30 cellular contexts compared by ENCODE assay signal in genomic region chr22:45286854-45287551, GRCh38. TPM values are rescaled to one million over a fixed set of nuclear protein-coding genes. Genes with fewer than 3 reads are reported as not detected.
"Had no signal": no experiment of that assay in that cellular context is flagged by ENCODE, and none has a peak within 500 bp of the region (broad histone marks: within the 10 kb centered on the region; RNA-seq: fewer than 3 reads in every experiment).

No MANE protein-coding gene starts in this region.

- DNase-seq: activated CD4-positive, alpha-beta T cell treated with anti-CD3 and anti-CD28 coated beads, Interleukin-2, amount 10 ng/mL, durations not matched to agents 7 days and 5 days; activated CD8-positive, alpha-beta memory T cell treated with anti-CD3 and anti-CD28 coated beads, Interleukin-2, amount 10 ng/mL, durations not matched to agents 7 days and 5 days; activated CD8-positive, alpha-beta T cell treated with anti-CD3 and anti-CD28 coated beads for 36 hours; activated effector memory CD4-positive, alpha-beta T cell treated with anti-CD3 and anti-CD28 coated beads, Interleukin-2, amount 50 U/mL, for 16 hours; activated naive CD4-positive, alpha-beta T cell treated with anti-CD3 and anti-CD28 coated beads, Interleukin-2, amount 50 U/mL, for 16 hours; activated T-cell treated with anti-CD3 and anti-CD28 coated beads for 4 hours; adrenal gland; central memory CD4-positive, alpha-beta T cell; dorsolateral prefrontal cortex; effector memory CD8-positive, alpha-beta T cell; esophagus squamous epithelium; gastrocnemius medialis; left cardiac atrium; midbrain; stimulated activated CD4-positive, alpha-beta T cell treated with anti-CD3 and anti-CD28 coated beads, Interleukin-12 subunit alpha, Interleukin-12 subunit beta, amount 100 ng/mL, for 4 hours; stimulated activated CD4-positive, alpha-beta T cell treated with anti-CD3 and anti-CD28 coated beads, Interleukin-4, amount 100 ng/mL, for 4 hours; thyroid gland; upper lobe of right lung had no signal

- H3K79me2 ChIP-seq: parathyroid adenoma had no signal

- H3K36me3 ChIP-seq: adrenal gland, esophagus squamous epithelium, gastrocnemius medialis, thyroid gland, upper lobe of right lung had no signal

- FAIRE-seq: astrocyte, colon, islet of Langerhans had no signal

- H3K4me1 Mint-ChIP-seq: activated CD4-positive, alpha-beta T cell treated with anti-CD3 and anti-CD28 coated beads, Interleukin-2, amount 10 ng/mL, durations not matched to agents 7 days and 5 days; activated CD8-positive, alpha-beta memory T cell treated with anti-CD3 and anti-CD28 coated beads, Interleukin-2, amount 10 ng/mL, durations not matched to agents 7 days and 5 days had no signal

- H3K9ac ChIP-seq: parathyroid adenoma had no signal

- H2AFZ ChIP-seq: parathyroid adenoma had no signal

- H3K27me3 ChIP-seq: gastrocnemius medialis, thyroid gland had no signal

- H3K27ac ChIP-seq: adrenal gland, esophagus squamous epithelium, gastrocnemius medialis, parathyroid adenoma, thyroid gland, upper lobe of right lung had no signal

- H3K9me3 Mint-ChIP-seq: activated CD4-positive, alpha-beta T cell treated with anti-CD3 and anti-CD28 coated beads, Interleukin-2, amount 10 ng/mL, durations not matched to agents 7 days and 5 days; activated CD8-positive, alpha-beta T cell treated with anti-CD3 and anti-CD28 coated beads for 36 hours; effector memory CD8-positive, alpha-beta T cell; natural killer cell treated with Interleukin-12 subunit alpha and Interleukin-12 subunit beta and Interleukin-15 and Interleukin-18, amount 100 ng/mL, for 72 hours; stimulated activated naive CD8-positive, alpha-beta T cell treated with anti-CD3 and anti-CD28 coated beads, Interleukin-15, Interleukin-2, amounts not matched to agents 100 ng/mL and 50 ng/mL, for 24 hours had no signal

- ATAC-seq: activated CD4-positive, CD25-positive, alpha-beta regulatory T cell treated with anti-CD3 and anti-CD28 coated beads, Interleukin-2, amount 50 U/mL, for 24 hours; activated CD8-positive, alpha-beta memory T cell treated with anti-CD3 and anti-CD28 coated beads, Interleukin-2, amount 10 ng/mL, durations not matched to agents 7 days and 5 days; activated CD8-positive, alpha-beta T cell treated with anti-CD3 and anti-CD28 coated beads for 36 hours; effector memory CD8-positive, alpha-beta T cell; gastrocnemius medialis; left cardiac atrium; natural killer cell treated with Interleukin-12 subunit alpha and Interleukin-12 subunit beta and Interleukin-15 and Interleukin-18, amount 100 ng/mL, for 72 hours; right cardiac atrium had no signal

- H3K27ac Mint-ChIP-seq: activated CD4-positive, alpha-beta T cell treated with anti-CD3 and anti-CD28 coated beads, Interleukin-2, amount 10 ng/mL, durations not matched to agents 7 days and 5 days; activated CD8-positive, alpha-beta memory T cell treated with anti-CD3 and anti-CD28 coated beads, Interleukin-2, amount 10 ng/mL, durations not matched to agents 7 days and 5 days; activated CD8-positive, alpha-beta T cell treated with anti-CD3 and anti-CD28 coated beads for 36 hours; effector memory CD8-positive, alpha-beta T cell; natural killer cell treated with Interleukin-12 subunit alpha and Interleukin-12 subunit beta and Interleukin-15 and Interleukin-18, amount 100 ng/mL, for 72 hours; stimulated activated naive CD8-positive, alpha-beta T cell treated with anti-CD3 and anti-CD28 coated beads, Interleukin-15, Interleukin-2, amounts not matched to agents 100 ng/mL and 50 ng/mL, for 24 hours had no signal

- H3K36me3 Mint-ChIP-seq: activated CD8-positive, alpha-beta memory T cell treated with anti-CD3 and anti-CD28 coated beads, Interleukin-2, amount 10 ng/mL, durations not matched to agents 7 days and 5 days; natural killer cell treated with Interleukin-12 subunit alpha and Interleukin-12 subunit beta and Interleukin-15 and Interleukin-18, amount 100 ng/mL, for 72 hours had no signal

- H3K9me3 ChIP-seq: adrenal gland, esophagus squamous epithelium, gastrocnemius medialis, thyroid gland, upper lobe of right lung had no signal

- H3K4me3 Mint-ChIP-seq: activated CD4-positive, alpha-beta T cell treated with anti-CD3 and anti-CD28 coated beads, Interleukin-2, amount 10 ng/mL, durations not matched to agents 7 days and 5 days; activated CD8-positive, alpha-beta memory T cell treated with anti-CD3 and anti-CD28 coated beads, Interleukin-2, amount 10 ng/mL, durations not matched to agents 7 days and 5 days; activated CD8-positive, alpha-beta T cell treated with anti-CD3 and anti-CD28 coated beads for 36 hours; effector memory CD8-positive, alpha-beta T cell; natural killer cell treated with Interleukin-12 subunit alpha and Interleukin-12 subunit beta and Interleukin-15 and Interleukin-18, amount 100 ng/mL, for 72 hours; stimulated activated naive CD8-positive, alpha-beta T cell treated with anti-CD3 and anti-CD28 coated beads, Interleukin-15, Interleukin-2, amounts not matched to agents 100 ng/mL and 50 ng/mL, for 24 hours had no signal

- H3K4me3 ChIP-seq: adrenal gland, dorsolateral prefrontal cortex, esophagus squamous epithelium, gastrocnemius medialis, thyroid gland, upper lobe of right lung had no signal

RNA-seq across cellular contexts. Expression of gene UPK3A, which starts 2.3 kb away (rescaled TPM):
- total RNA-seq: activated CD4-positive, alpha-beta T cell treated with anti-CD3 and anti-CD28 coated beads, Interleukin-2, amount 10 ng/mL, durations not matched to agents 7 days and 5 days; activated CD8-positive, alpha-beta memory T cell treated with anti-CD3 and anti-CD28 coated beads, Interleukin-2, amount 10 ng/mL, durations not matched to agents 7 days and 5 days; activated CD8-positive, alpha-beta T cell treated with anti-CD3 and anti-CD28 coated beads for 36 hours; adrenal gland; astrocyte; esophagus squamous epithelium; natural killer cell treated with Interleukin-12 subunit alpha and Interleukin-12 subunit beta and Interleukin-15 and Interleukin-18, amount 100 ng/mL, for 72 hours; pulmonary artery endothelial cell; right cardiac atrium; skeletal muscle tissue; T-helper 2 cell treated with Interferon-gamma antibody and Interleukin-4, amounts not matched to agents 100 ng/mL and 5 ng/mL, for 36 hours; upper lobe of right lung had no signal
- polyA plus RNA-seq: liver, right cardiac atrium had no signal
